In genomic region chr22:41833369-41834004, GRCh38 we compare ENCODE assay signal across 8 cellular contexts. TPM values are rescaled to one million over a fixed set of nuclear protein-coding genes. Genes with fewer than 3 reads are reported as not detected.
DNase-seq lines count a peak whose midpoint lies in the region; ATAC-seq and TF ChIP-seq lines count a peak whose summit lies in the region.

No MANE protein-coding gene starts in this region.

- H3K27me3 ChIP-seq in BJ (ENCODE audit: control insufficient read depth, insufficient read depth, low read length) (no peaks in the 10 kb centered on the region), mesendoderm (ENCODE audit: insufficient read depth, low read length, poor library complexity) (no peaks in the 10 kb centered on the region)
- no peaks in the 10 kb centered on the region for H3K27me3 ChIP-seq in effector memory CD4-positive, alpha-beta T cell (replicated peaks; ENCODE audit: control insufficient read depth, insufficient read depth, low read length, poor library complexity, severe bottlenecking)

- CTCF ChIA-PET in BJ (lab: Yijun Ruan, JAX) = interaction anchor here (1.0 to 2.7 kb wide), 7 partner anchors 24 to 136 kb away, joined by 3 to 16 read pairs (median 4); partner anchors contain the start of gene CENPM
- CTCF ChIA-PET in activated CD4-positive, alpha-beta memory T cell treated with anti-CD3 and anti-CD28 coated beads for 36 hours (lab: Charles Lee) = interaction anchor here (1.0 to 6.9 kb wide), 14 partner anchors 9 to 136 kb away, joined by 3 to 49 read pairs (median 7); partner anchors contain the start of gene CCDC134

- H3K9me3 ChIP-seq in effector memory CD4-positive, alpha-beta T cell (ENCODE audit: control insufficient read depth, low read length) = no peaks in the 10 kb centered on the region

- DNase-seq in BJ (ENCODE audit: low read depth) (no peak), HT1080 (ENCODE audit: low read depth) (peak; percentile 23), mesendoderm (no peak), NCI-H2107 treated with DMSO at 0.1 percent for 48 hours (lab: John Stamatoyannopoulos, UW; ENCODE audit: unreplicated experiment) (no peak)
- peak; percentile 52 for DNase-seq in activated CD4-positive, alpha-beta memory T cell treated with anti-CD3 and anti-CD28 coated beads for 36 hours
- DNase-seq in effector memory CD4-positive, alpha-beta T cell = peak; percentile 17 to 43 (median 38)
- DNase-seq in stimulated activated effector memory CD8-positive, alpha-beta T cell treated with anti-CD3 and anti-CD28 coated beads, Interleukin-12 subunit alpha, Interleukin-12 subunit beta, amount 100 ng/mL, for 72 hours (ENCODE audit: low spot score in 2 of 2) = peak; percentile 49 to 81

- H3K27ac Mint-ChIP-seq in activated CD4-positive, alpha-beta memory T cell treated with anti-CD3 and anti-CD28 coated beads for 36 hours = peak overlapping the region; percentile 99
- H3K27ac Mint-ChIP-seq in stimulated activated effector memory CD8-positive, alpha-beta T cell treated with anti-CD3 and anti-CD28 coated beads, Interleukin-12 subunit alpha, Interleukin-12 subunit beta, amount 100 ng/mL, for 72 hours = peak overlapping the region; percentile 98

- H3K56ac ChIP-seq in mesendoderm (ENCODE audit: low read length) = peak overlapping the region; percentile 98

- peaks cover 14% of the 10 kb centered on the region for H3K79me1 ChIP-seq in mesendoderm (ENCODE audit: low read length)

- POLR2A ChIA-PET in BJ (lab: Charles Lee) = no interaction called here
- POLR2A ChIA-PET in activated CD4-positive, alpha-beta memory T cell treated with anti-CD3 and anti-CD28 coated beads for 36 hours (lab: Charles Lee) = interaction anchor here (0.9 to 4.5 kb wide), 16 partner anchors 9 to 365 kb away, joined by 3 to 57 read pairs (median 8); partner anchors contain the start of genes CCDC134, CENPM, PHF5A and SNU13

- peak overlapping the region; percentile 91 for H2BK5ac ChIP-seq in mesendoderm (ENCODE audit: low read length)

- no peak overlapping the region for H2BK15ac ChIP-seq in mesendoderm (replicated peaks; ENCODE audit: low read depth)

- H3K4me1 Mint-ChIP-seq in activated CD4-positive, alpha-beta memory T cell treated with anti-CD3 and anti-CD28 coated beads for 36 hours (ENCODE audit: low read depth) = peaks cover 46% of the 10 kb centered on the region
- peaks cover 54% of the 10 kb centered on the region for H3K4me1 Mint-ChIP-seq in stimulated activated effector memory CD8-positive, alpha-beta T cell treated with anti-CD3 and anti-CD28 coated beads, Interleukin-12 subunit alpha, Interleukin-12 subunit beta, amount 100 ng/mL, for 72 hours

- peak overlapping the region; percentile 94 for H3K18ac ChIP-seq in mesendoderm (ENCODE audit: low read length)

- H4K5ac ChIP-seq in mesendoderm (ENCODE audit: low read length) = no peak overlapping the region

- H3K36me3 ChIP-seq in BJ (ENCODE audit: control insufficient read depth, insufficient read depth, low read length) (peaks cover 5% of the 10 kb centered on the region), mesendoderm (ENCODE audit: control insufficient read depth, insufficient read depth, low read length) (peaks cover 5% of the 10 kb centered on the region)
- H3K36me3 ChIP-seq in effector memory CD4-positive, alpha-beta T cell (ENCODE audit: control insufficient read depth, insufficient read depth, low read length) = peaks cover 7% of the 10 kb centered on the region

- H3K36me3 Mint-ChIP-seq in activated CD4-positive, alpha-beta memory T cell treated with anti-CD3 and anti-CD28 coated beads for 36 hours = peaks cover 45% of the 10 kb centered on the region
- H3K36me3 Mint-ChIP-seq in stimulated activated effector memory CD8-positive, alpha-beta T cell treated with anti-CD3 and anti-CD28 coated beads, Interleukin-12 subunit alpha, Interleukin-12 subunit beta, amount 100 ng/mL, for 72 hours = peaks cover 67% of the 10 kb centered on the region

- H3K4me3 ChIP-seq in BJ (ENCODE audit: low read depth, low read length) = peak overlapping the region; percentile 99
- peak overlapping the region; percentile 61 for H3K4me3 ChIP-seq in effector memory CD4-positive, alpha-beta T cell (ENCODE audit: insufficient read depth, low read depth, low read length, poor library complexity, severe bottlenecking)
- peak overlapping the region; percentile 87 for H3K4me3 ChIP-seq in mesendoderm (ENCODE audit: low read length)

- intact Hi-C loops in activated CD4-positive, alpha-beta memory T cell treated with anti-CD3 and anti-CD28 coated beads for 36 hours (cut with micrococcal nuclease) = loop anchor here (1.0 to 5.0 kb wide), 3 partner anchors 84 to 259 kb away; partner anchors contain the start of genes DESI1, NDUFA6, SHISA8 and XRCC6

- H2AK5ac ChIP-seq in mesendoderm (ENCODE audit: low read length) = no peak overlapping the region

- peak overlapping the region; percentile 92 for H3K4ac ChIP-seq in mesendoderm (ENCODE audit: low read depth, low read length)

- H3K79me2 ChIP-seq in mesendoderm (ENCODE audit: control insufficient read depth, insufficient read depth, low read length) = peaks cover 42% of the 10 kb centered on the region

- peak overlapping the region; percentile 96 for H3K9ac ChIP-seq in mesendoderm (ENCODE audit: low read length)

- TF ChIP-seq CTCF in BJ (IDR thresholded peaks at IDR 0.05; ENCODE audit: insufficient read depth, low read depth, low read length) = no peak

- H3K27me3 Mint-ChIP-seq in activated CD4-positive, alpha-beta memory T cell treated with anti-CD3 and anti-CD28 coated beads for 36 hours = no peaks in the 10 kb centered on the region

- peak overlapping the region; percentile 95 for H3K27ac ChIP-seq in effector memory CD4-positive, alpha-beta T cell (ENCODE audit: insufficient read depth, low read length, poor library complexity, severe bottlenecking)
- H3K27ac ChIP-seq in mesendoderm (ENCODE audit: low read depth, low read length) = peak overlapping the region; percentile 94

- H3K23ac ChIP-seq in mesendoderm (ENCODE audit: low read length) = no peak overlapping the region

- H3K4me3 Mint-ChIP-seq in activated CD4-positive, alpha-beta memory T cell treated with anti-CD3 and anti-CD28 coated beads for 36 hours = peak overlapping the region; percentile 98
- H3K4me3 Mint-ChIP-seq in stimulated activated effector memory CD8-positive, alpha-beta T cell treated with anti-CD3 and anti-CD28 coated beads, Interleukin-12 subunit alpha, Interleukin-12 subunit beta, amount 100 ng/mL, for 72 hours = peak overlapping the region; percentile 96

- peaks cover 5% of the 10 kb centered on the region for H3K9me3 Mint-ChIP-seq in activated CD4-positive, alpha-beta memory T cell treated with anti-CD3 and anti-CD28 coated beads for 36 hours
- H3K9me3 Mint-ChIP-seq in stimulated activated effector memory CD8-positive, alpha-beta T cell treated with anti-CD3 and anti-CD28 coated beads, Interleukin-12 subunit alpha, Interleukin-12 subunit beta, amount 100 ng/mL, for 72 hours = no peaks in the 10 kb centered on the region

- WGBS in mesendoderm (ENCODE audit: extremely low coverage, insufficient coverage, low lambda C conversion rate) = no CpG with 5 or more reads among the region's 86 CpGs

- no peak overlapping the region for H4K8ac ChIP-seq in mesendoderm (ENCODE audit: low read depth, low read length)

- H3K4me2 ChIP-seq in mesendoderm (ENCODE audit: low read length) = peak overlapping the region; percentile 69

- H3K4me1 ChIP-seq in effector memory CD4-positive, alpha-beta T cell (ENCODE audit: control insufficient read depth, insufficient read depth, low read length, poor library complexity, severe bottlenecking) = peaks cover 13% of the 10 kb centered on the region
- H3K4me1 ChIP-seq in mesendoderm (ENCODE audit: control insufficient read depth, low read depth, low read length) = peaks cover 2% of the 10 kb centered on the region

- ATAC-seq in GM19351 (IDR thresholded peaks at IDR 0.05; ENCODE audit: unreplicated experiment) = peak; percentile 4
- peak; percentile 37 for ATAC-seq in stimulated activated effector memory CD8-positive, alpha-beta T cell treated with anti-CD3 and anti-CD28 coated beads, Interleukin-12 subunit alpha, Interleukin-12 subunit beta, amount 100 ng/mL, for 72 hours

- peak overlapping the region; percentile 31 for H2BK120ac ChIP-seq in mesendoderm (ENCODE audit: low read depth, low read length)

RNA-seq across cellular contexts. Expression of gene SREBF2, which starts 0.6 kb away (rescaled TPM):
- polyA plus RNA-seq in BJ (2011; rRNA removed) = 20.3 and 26.2 TPM in 2 replicates
- 34.0 and 37.8 TPM in 2 replicates for polyA minus RNA-seq in BJ (2011; rRNA and poly(A)+ RNA removed)
- total RNA-seq in HT1080 (2014; rRNA removed; shearing (Covaris generic)) = 62.0 and 75.9 TPM in 2 replicates
- 91.0 and 101 TPM in 2 replicates for polyA plus RNA-seq in HT1080 (2015; cell fraction: cytosol; rRNA removed)
- 106 and 129 TPM in 2 replicates for polyA plus RNA-seq in HT1080 (2015; cell fraction: nucleus; rRNA removed)
- total RNA-seq in activated CD4-positive, alpha-beta memory T cell treated with anti-CD3 and anti-CD28 coated beads for 36 hours = 100 to 1,000 TPM; 131 to 137 TPM
- polyA plus RNA-seq in mesendoderm (2013, experiment 1 of 2) = 83.8 TPM
- polyA plus RNA-seq in mesendoderm (2013, experiment 2 of 2) = 84.9 TPM

RNA-seq across cellular contexts. Expression of gene CCDC134, which starts 33.0 kb away (rescaled TPM):
- polyA plus RNA-seq in BJ (2011; rRNA removed) = 4.1 and 6.0 TPM in 2 replicates
- polyA minus RNA-seq in BJ (2011; rRNA and poly(A)+ RNA removed) = 6.9 and 18.2 TPM in 2 replicates
- 6.4 and 9.8 TPM in 2 replicates for total RNA-seq in HT1080 (2014; rRNA removed; shearing (Covaris generic))
- polyA plus RNA-seq in HT1080 (2015; cell fraction: cytosol; rRNA removed) = 5.8 and 6.5 TPM in 2 replicates
- 10.4 and 10.8 TPM in 2 replicates for polyA plus RNA-seq in HT1080 (2015; cell fraction: nucleus; rRNA removed)
- 10 to 100 TPM; 16.1 to 17.6 TPM for total RNA-seq in activated CD4-positive, alpha-beta memory T cell treated with anti-CD3 and anti-CD28 coated beads for 36 hours
- polyA plus RNA-seq in mesendoderm (2013, experiment 1 of 2) = 8.3 TPM
- polyA plus RNA-seq in mesendoderm (2013, experiment 2 of 2) = 8.0 TPM

Comparison
In these comparisons a context has a peak if more than half of its experiments do, and no peak if none do; other contexts are left out.
1. DNase-seq: peak in HT1080 (single experiment), activated CD4-positive, alpha-beta memory T cell treated with anti-CD3 and anti-CD28 coated beads for 36 hours (single experiment), effector memory CD4-positive, alpha-beta T cell (3 of 3) and stimulated activated effector memory CD8-positive, alpha-beta T cell treated with anti-CD3 and anti-CD28 coated beads, Interleukin-12 subunit alpha, Interleukin-12 subunit beta, amount 100 ng/mL, for 72 hours (2 of 2); none in BJ (single experiment), mesendoderm (single experiment) and NCI-H2107 treated with DMSO at 0.1 percent for 48 hours (single experiment).
2. Peak in every context shown above with its lines, with median percentiles within 50 percentile points of each other: H3K4me3 ChIP-seq.